Comparison of ENCODE assay signal across 12 cellular contexts in genomic region chr22:17944205-17944725, GRCh38.
DNase-seq lines count a peak whose midpoint lies in the region; ATAC-seq, FAIRE-seq and TF ChIP-seq lines count a peak whose summit lies in the region.
"Had no signal": no experiment of that assay in that cellular context is flagged by ENCODE, and none has a peak within 500 bp of the region (broad histone marks: within the 10 kb centered on the region; RNA-seq: fewer than 3 reads in every experiment).

No MANE protein-coding gene starts in this region.

- no peak for TF ChIP-seq CTCF in gastroesophageal sphincter (IDR thresholded peaks at IDR 0.05)
- TF ChIP-seq CTCF in pancreas (IDR thresholded peaks at IDR 0.05) = no peak
- TF ChIP-seq CTCF in uterus (IDR thresholded peaks at IDR 0.05) = no peak
- TF ChIP-seq CTCF in left lung (IDR thresholded peaks at IDR 0.05) = no peak
- no peak for TF ChIP-seq CTCF in ascending aorta (IDR thresholded peaks at IDR 0.05)

- no peak for FAIRE-seq in pancreas (lab: Jason Lieb, UNC)

- DNase-seq in Right ventricle myocardium superior (no peak), left cardiac atrium (no peak), pancreas (no peak), uterus (no peak), left lung (no peak), NAMALWA (ENCODE audit: low spot score) (no peak), ascending aorta (ENCODE audit: low spot score in 2 of 2) (no peak)
- DNase-seq: activated naive CD8-positive, alpha-beta T cell treated with anti-CD3 and anti-CD28 coated beads for 36 hours; DMS53; NCI-H1436 had no signal

- H3K4me3 ChIP-seq in gastroesophageal sphincter (no peak overlapping the region), pancreas (no peak overlapping the region), uterus (no peak overlapping the region), left lung (no peak overlapping the region), ascending aorta (no peak overlapping the region)

- H3K27me3 ChIP-seq in gastroesophageal sphincter (no peaks in the 10 kb centered on the region), pancreas (no peaks in the 10 kb centered on the region), uterus (no peaks in the 10 kb centered on the region), left lung (no peaks in the 10 kb centered on the region), ascending aorta (no peaks in the 10 kb centered on the region)

- WGBS in gastroesophageal sphincter (ENCODE audit: low coverage in 1 of 2), 2 donors = 28 to 51% methylated on average over 9 to 10 of the region's 13 CpGs
- 64 to 71% methylated on average over 13 of the region's 13 CpGs for WGBS in pancreas, 2 donors

- H3K27ac ChIP-seq in gastroesophageal sphincter (peak overlapping the region; percentile 68 to 84 (median 76)), pancreas (peak overlapping the region in 2 of 4 donors; percentile 58 to 66), uterus (peak overlapping the region; percentile 35 to 67), left lung (no peak overlapping the region), ascending aorta (peak overlapping the region in 1 of 2 donors; percentile 35)

- TF ChIP-seq EP300 in gastroesophageal sphincter (IDR thresholded peaks at IDR 0.05) = no peak

- H3K36me3 ChIP-seq in gastroesophageal sphincter (no peaks in the 10 kb centered on the region), pancreas (no peaks in the 10 kb centered on the region), uterus (no peaks in the 10 kb centered on the region), left lung (no peaks in the 10 kb centered on the region), ascending aorta (no peaks in the 10 kb centered on the region)

- TF ChIP-seq POLR2A in gastroesophageal sphincter (IDR thresholded peaks at IDR 0.05) (no peak), uterus (IDR thresholded peaks at IDR 0.05) (no peak)

- intact Hi-C loops in Right ventricle myocardium superior (cut with DNase I) (no loop called here), left cardiac atrium (cut with DNase I) (loop anchor here in 1 of 2 donors (10.0 kb wide), 1 partner anchor 61 kb away; no protein-coding TSS in a partner anchor), pancreas (cut with DNase I) (no loop called here), uterus (cut with DNase I; ENCODE audit: low total_unique reads) (no loop called here), left lung (cut with DNase I) (no loop called here), ascending aorta (cut with DNase I) (no loop called here)

- H3K4me1 ChIP-seq in gastroesophageal sphincter (peaks cover 5 to 81% (median 39%) of the 10 kb centered on the region in 3 donors), pancreas (peaks cover 5 to 30% (median 7%) of the 10 kb centered on the region in 3 donors), uterus (peaks cover 0 to 28% of the 10 kb centered on the region in 2 donors), left lung (peaks cover 4 to 7% of the 10 kb centered on the region in 2 donors), ascending aorta (peaks cover 22 to 43% of the 10 kb centered on the region in 2 donors)

- ATAC-seq in Right ventricle myocardium superior (ENCODE audit: poor library complexity) (peak; percentile 23), left cardiac atrium (no peak), gastroesophageal sphincter (peak; percentile 50), pancreas (peak in 3 of 4 donors; percentile 21 to 36 (median 22)), left lung (no peak)
- ATAC-seq: activated CD4-positive, CD25-positive, alpha-beta regulatory T cell treated with anti-CD3 and anti-CD28 coated beads, Interleukin-2, amount 50 U/mL, for 24 hours had no signal

- H3K9me3 ChIP-seq in gastroesophageal sphincter = no peaks in the 10 kb centered on the region
- no peaks in the 10 kb centered on the region for H3K9me3 ChIP-seq in pancreas
- H3K9me3 ChIP-seq in uterus = no peaks in the 10 kb centered on the region
- no peaks in the 10 kb centered on the region for H3K9me3 ChIP-seq in left lung
- H3K9me3 ChIP-seq in ascending aorta = no peaks in the 10 kb centered on the region

Comparison
In these comparisons a context has a peak if more than half of its experiments do, and no peak if none do; other contexts are left out.
1. ATAC-seq: peak in Right ventricle myocardium superior (single experiment), gastroesophageal sphincter (single experiment) and pancreas (3 of 4); none in left cardiac atrium (0 of 2) and left lung (single experiment).
2. H3K27ac ChIP-seq: peak in gastroesophageal sphincter (4 of 4) and uterus (2 of 2); none in left lung (0 of 2).